ENCODE assay signal across 2 cellular contexts in the genomic region with DNA sequence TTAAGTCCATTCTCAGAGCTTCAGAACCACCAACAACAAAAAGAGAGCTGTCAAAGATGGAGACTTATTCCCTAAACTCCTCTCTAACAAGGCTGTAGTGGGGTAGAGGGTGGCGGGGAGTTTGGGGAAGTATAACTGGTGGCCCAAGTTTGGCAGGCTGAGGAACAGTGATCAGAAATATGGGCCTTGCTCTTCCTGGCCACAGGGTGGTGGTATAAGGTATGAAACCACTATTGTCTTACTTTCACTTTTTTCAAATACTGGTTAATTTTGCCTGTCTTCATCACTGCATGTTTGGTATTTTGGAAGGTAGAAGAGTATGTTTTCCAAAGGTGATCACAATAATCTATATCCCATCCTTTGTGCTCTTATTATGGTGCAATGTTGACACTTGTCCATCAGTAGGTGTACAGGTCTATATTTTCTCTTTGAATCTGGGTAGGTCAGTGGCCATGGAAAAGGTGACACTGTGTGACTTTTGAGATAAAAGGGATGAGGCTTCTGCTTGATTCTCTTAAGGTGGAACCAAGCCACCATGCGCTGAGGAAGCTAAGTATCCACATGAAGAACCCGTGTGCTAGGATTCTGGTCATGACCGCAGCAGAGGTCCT.
TF ChIP-seq lines count a peak whose summit lies in the region.

No MANE protein-coding gene starts in this region.

TF ChIP-seq in A549, 52 proteins besides CTCF, POLR2A, EP300 and RAD21 (continued from another document):
- TF ChIP-seq, protein P1, sequence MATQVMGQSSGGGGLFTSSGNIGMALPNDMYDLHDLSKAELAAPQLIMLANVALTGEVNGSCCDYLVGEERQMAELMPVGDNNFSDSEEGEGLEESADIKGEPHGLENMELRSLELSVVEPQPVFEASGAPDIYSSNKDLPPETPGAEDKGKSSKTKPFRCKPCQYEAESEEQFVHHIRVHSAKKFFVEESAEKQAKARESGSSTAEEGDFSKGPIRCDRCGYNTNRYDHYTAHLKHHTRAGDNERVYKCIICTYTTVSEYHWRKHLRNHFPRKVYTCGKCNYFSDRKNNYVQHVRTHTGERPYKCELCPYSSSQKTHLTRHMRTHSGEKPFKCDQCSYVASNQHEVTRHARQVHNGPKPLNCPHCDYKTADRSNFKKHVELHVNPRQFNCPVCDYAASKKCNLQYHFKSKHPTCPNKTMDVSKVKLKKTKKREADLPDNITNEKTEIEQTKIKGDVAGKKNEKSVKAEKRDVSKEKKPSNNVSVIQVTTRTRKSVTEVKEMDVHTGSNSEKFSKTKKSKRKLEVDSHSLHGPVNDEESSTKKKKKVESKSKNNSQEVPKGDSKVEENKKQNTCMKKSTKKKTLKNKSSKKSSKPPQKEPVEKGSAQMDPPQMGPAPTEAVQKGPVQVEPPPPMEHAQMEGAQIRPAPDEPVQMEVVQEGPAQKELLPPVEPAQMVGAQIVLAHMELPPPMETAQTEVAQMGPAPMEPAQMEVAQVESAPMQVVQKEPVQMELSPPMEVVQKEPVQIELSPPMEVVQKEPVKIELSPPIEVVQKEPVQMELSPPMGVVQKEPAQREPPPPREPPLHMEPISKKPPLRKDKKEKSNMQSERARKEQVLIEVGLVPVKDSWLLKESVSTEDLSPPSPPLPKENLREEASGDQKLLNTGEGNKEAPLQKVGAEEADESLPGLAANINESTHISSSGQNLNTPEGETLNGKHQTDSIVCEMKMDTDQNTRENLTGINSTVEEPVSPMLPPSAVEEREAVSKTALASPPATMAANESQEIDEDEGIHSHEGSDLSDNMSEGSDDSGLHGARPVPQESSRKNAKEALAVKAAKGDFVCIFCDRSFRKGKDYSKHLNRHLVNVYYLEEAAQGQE (IDR thresholded peaks at IDR 0.05), result no peak
- TF ChIP-seq, protein P2, sequence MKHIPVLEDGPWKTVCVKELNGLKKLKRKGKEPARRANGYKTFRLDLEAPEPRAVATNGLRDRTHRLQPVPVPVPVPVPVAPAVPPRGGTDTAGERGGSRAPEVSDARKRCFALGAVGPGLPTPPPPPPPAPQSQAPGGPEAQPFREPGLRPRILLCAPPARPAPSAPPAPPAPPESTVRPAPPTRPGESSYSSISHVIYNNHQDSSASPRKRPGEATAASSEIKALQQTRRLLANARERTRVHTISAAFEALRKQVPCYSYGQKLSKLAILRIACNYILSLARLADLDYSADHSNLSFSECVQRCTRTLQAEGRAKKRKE (CRISPR knock-in tag; IDR thresholded peaks at IDR 0.05; ENCODE audit: low read depth), result no peak
- TF ChIP-seq, protein P3, sequence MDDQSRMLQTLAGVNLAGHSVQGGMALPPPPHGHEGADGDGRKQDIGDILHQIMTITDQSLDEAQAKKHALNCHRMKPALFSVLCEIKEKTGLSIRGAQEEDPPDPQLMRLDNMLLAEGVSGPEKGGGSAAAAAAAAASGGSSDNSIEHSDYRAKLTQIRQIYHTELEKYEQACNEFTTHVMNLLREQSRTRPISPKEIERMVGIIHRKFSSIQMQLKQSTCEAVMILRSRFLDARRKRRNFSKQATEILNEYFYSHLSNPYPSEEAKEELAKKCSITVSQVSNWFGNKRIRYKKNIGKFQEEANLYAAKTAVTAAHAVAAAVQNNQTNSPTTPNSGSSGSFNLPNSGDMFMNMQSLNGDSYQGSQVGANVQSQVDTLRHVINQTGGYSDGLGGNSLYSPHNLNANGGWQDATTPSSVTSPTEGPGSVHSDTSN (IDR thresholded peaks at IDR 0.05), result no peak
- TF ChIP-seq CBX8 (IDR thresholded peaks at IDR 0.05), result no peak
- no peak for TF ChIP-seq RNF2 (IDR thresholded peaks at IDR 0.05; ENCODE audit: borderline replicate concordance, low read depth)
- TF ChIP-seq, protein P4, sequence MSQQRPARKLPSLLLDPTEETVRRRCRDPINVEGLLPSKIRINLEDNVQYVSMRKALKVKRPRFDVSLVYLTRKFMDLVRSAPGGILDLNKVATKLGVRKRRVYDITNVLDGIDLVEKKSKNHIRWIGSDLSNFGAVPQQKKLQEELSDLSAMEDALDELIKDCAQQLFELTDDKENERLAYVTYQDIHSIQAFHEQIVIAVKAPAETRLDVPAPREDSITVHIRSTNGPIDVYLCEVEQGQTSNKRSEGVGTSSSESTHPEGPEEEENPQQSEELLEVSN (IDR thresholded peaks at IDR 0.05; ENCODE audit: borderline replicate concordance, low read depth), result no peak
- no peak for TF ChIP-seq EHMT2 (IDR thresholded peaks at IDR 0.05; ENCODE audit: low read depth)
- no peak for TF ChIP-seq SMC3 (IDR thresholded peaks at IDR 0.05)
TF ChIP-seq in A549: peak in this region for 0.

TF ChIP-seq in HCT116, 20 proteins besides CTCF, POLR2A, EP300 and RAD21 (continued from another document):
- no peak for TF ChIP-seq YY1 (IDR thresholded peaks at IDR 0.05; ENCODE audit: extremely low read depth, insufficient replicate concordance, low read depth, low read length)
- no peak for TF ChIP-seq JUND (IDR thresholded peaks at IDR 0.05)
- TF ChIP-seq, protein P5, sequence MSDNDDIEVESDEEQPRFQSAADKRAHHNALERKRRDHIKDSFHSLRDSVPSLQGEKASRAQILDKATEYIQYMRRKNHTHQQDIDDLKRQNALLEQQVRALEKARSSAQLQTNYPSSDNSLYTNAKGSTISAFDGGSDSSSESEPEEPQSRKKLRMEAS (IDR thresholded peaks at IDR 0.05), result no peak
- no peak for TF ChIP-seq POLR2AphosphoS5 (IDR thresholded peaks at IDR 0.05; ENCODE audit: low read depth, low read length)
- no peak for TF ChIP-seq EZH2 (IDR thresholded peaks at IDR 0.05)
